ENCODE assay signal across 9 cellular contexts in the genomic region with DNA sequence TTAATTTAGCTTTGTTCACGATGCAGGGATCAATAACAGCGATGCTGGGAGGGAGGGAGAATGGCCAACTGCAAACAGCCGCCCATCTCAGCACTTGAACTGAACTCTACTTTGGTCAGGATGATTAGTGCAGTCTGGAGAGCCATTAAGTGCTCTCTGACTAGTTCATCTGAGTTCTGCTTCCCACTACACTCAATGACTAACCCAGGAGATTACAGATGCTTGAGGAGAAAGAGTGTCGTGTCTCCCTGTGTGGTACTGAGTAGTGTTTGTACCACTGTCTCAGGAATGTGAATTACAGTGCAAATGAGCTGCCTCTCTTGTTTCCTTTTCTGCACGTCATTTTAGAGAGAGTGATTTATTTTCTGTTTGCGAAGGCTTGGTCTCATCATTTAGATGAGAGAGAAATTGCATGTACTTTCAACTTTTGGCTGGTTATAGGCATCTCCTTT. TPM values are rescaled to one million over a fixed set of nuclear protein-coding genes. Genes with fewer than 3 reads are reported as not detected.
DNase-seq lines count a peak whose midpoint lies in the region; ATAC-seq and TF ChIP-seq lines count a peak whose summit lies in the region.
"Had no signal": no experiment of that assay in that cellular context is flagged by ENCODE, and none has a peak within 500 bp of the region (broad histone marks: within the 10 kb centered on the region; RNA-seq: fewer than 3 reads in every experiment).

No MANE protein-coding gene starts in this region.

- H3K4me1 ChIP-seq in endocrine pancreas (ENCODE audit: control insufficient read depth, insufficient read depth, low read length) (peaks cover 2% of the 10 kb centered on the region), neural progenitor cell (peaks cover 29% of the 10 kb centered on the region)

- H3K9me3 ChIP-seq in endocrine pancreas (ENCODE audit: control insufficient read depth, low read length): no peaks in the 10 kb centered on the region
- H3K9me3 ChIP-seq in neural progenitor cell (ENCODE audit: low read depth): no peaks in the 10 kb centered on the region

- H3K4me3 ChIP-seq in endocrine pancreas (ENCODE audit: control insufficient read depth, insufficient read depth, low read length): peak overlapping the region; percentile 20
- no peak overlapping the region for H3K4me3 ChIP-seq in neural progenitor cell

- H3K27me3 Mint-ChIP-seq in neural progenitor cell (ENCODE audit: insufficient read depth, low read depth): no peaks in the 10 kb centered on the region

- no peak overlapping the region for H3K4me2 ChIP-seq in neural progenitor cell

- peaks cover 13% of the 10 kb centered on the region for H3K79me2 ChIP-seq in neural progenitor cell (ENCODE audit: low read depth)

- no peak overlapping the region for H3K27ac Mint-ChIP-seq in neural progenitor cell

- DNase-seq in DMS153 treated with DMSO at 0.1 percent for 48 hours (lab: John Stamatoyannopoulos, UW; ENCODE audit: unreplicated experiment) (peak; percentile 61), NCI-H2029 (lab: John Stamatoyannopoulos, UW) (peak; percentile 76), neural progenitor cell (ENCODE audit: low spot score) (peak; percentile 14), NCI-H526 treated with DMSO at 0.1 percent for 48 hours (lab: John Stamatoyannopoulos, UW) (no peak), posterior cingulate gyrus (no peak)
- DNase-seq: H7 had no signal

- no peaks in the 10 kb centered on the region for H4K20me1 ChIP-seq in neural progenitor cell (ENCODE audit: low read depth)

- peaks cover 6% of the 10 kb centered on the region for H3K4me1 Mint-ChIP-seq in neural progenitor cell

- H3K27ac ChIP-seq in neural progenitor cell: no peak overlapping the region

- H3K36me3 Mint-ChIP-seq in neural progenitor cell: peaks cover 2% of the 10 kb centered on the region

- H3K4me3 Mint-ChIP-seq in neural progenitor cell: no peak overlapping the region

- no peak overlapping the region for H2AFZ ChIP-seq in neural progenitor cell (replicated peaks)

- no peak overlapping the region for H3K9ac ChIP-seq in endocrine pancreas (ENCODE audit: control insufficient read depth, insufficient read depth, low read length)
- H3K9ac ChIP-seq in neural progenitor cell: no peak overlapping the region

- ATAC-seq in GM19452 (IDR thresholded peaks at IDR 0.05; ENCODE audit: unreplicated experiment): no peak
- ATAC-seq in GM19035 (IDR thresholded peaks at IDR 0.05; ENCODE audit: unreplicated experiment): no peak

- H3K27me3 ChIP-seq in endocrine pancreas (ENCODE audit: control insufficient read depth, insufficient read depth, low read length) (no peaks in the 10 kb centered on the region), neural progenitor cell (no peaks in the 10 kb centered on the region)

- peaks cover 9% of the 10 kb centered on the region for H3K9me3 Mint-ChIP-seq in neural progenitor cell

- intact Hi-C loops in posterior cingulate gyrus (cut with DNase I): no loop called here

- no peaks in the 10 kb centered on the region for H3K36me3 ChIP-seq in endocrine pancreas (ENCODE audit: control insufficient read depth, insufficient read depth, low read length)
- no peaks in the 10 kb centered on the region for H3K36me3 ChIP-seq in neural progenitor cell

- peaks cover 12% of the 10 kb centered on the region for H3F3A ChIP-seq in neural progenitor cell (ENCODE audit: low read depth)

- TF ChIP-seq CTCF in neural progenitor cell (IDR thresholded peaks at IDR 0.05): no peak

RNA-seq across cellular contexts. Expression of a gene that starts 23.5 kb away (rescaled TPM):
- 11.0 and 13.3 TPM in 2 replicates for total RNA-seq in neural progenitor cell (ENCODE audit: low replicate concordance)

Comparison
In these comparisons a context has a peak if more than half of its experiments do, and no peak if none do; other contexts are left out.
1. DNase-seq: peak in DMS153 treated with DMSO at 0.1 percent for 48 hours (single experiment), NCI-H2029 (single experiment) and neural progenitor cell (single experiment); none in NCI-H526 treated with DMSO at 0.1 percent for 48 hours (single experiment) and posterior cingulate gyrus (0 of 10).